ENCODE assay signal across 19 cellular contexts in genomic region chr10:124689911-124690498, GRCh38. TPM values are rescaled to one million over a fixed set of nuclear protein-coding genes. Genes with fewer than 3 reads are reported as not detected.
DNase-seq lines count a peak whose midpoint lies in the region; TF ChIP-seq lines count a peak whose summit lies in the region.
"Had no signal": no experiment of that assay in that cellular context is flagged by ENCODE, and none has a peak within 500 bp of the region (broad histone marks: within the 10 kb centered on the region; RNA-seq: fewer than 3 reads in every experiment).

No MANE protein-coding gene starts in this region.

- peak overlapping the region; percentile 47 for H3K27ac ChIP-seq in neutrophil
- H3K27ac ChIP-seq: WERI-Rb-1 had no signal

- no peaks in the 10 kb centered on the region for H3K9me3 Mint-ChIP-seq in activated T-helper 1 cell treated with anti-CD3 and anti-CD28 coated beads, Interleukin-12 subunit alpha, Interleukin-12 subunit beta, Interleukin-2, Interleukin-4 antibody, amounts not matched to agents 30 ng/mL and 10 ng/mL and 1 ng/mL, durations not matched to agents 14 hours and 24 hours and 36 hours
- H3K9me3 Mint-ChIP-seq: activated T-cell treated with anti-CD3 and anti-CD28 coated beads, Interleukin-2, amount 50 U/mL, for 4 hours had no signal

- H3K36me3 ChIP-seq in neutrophil = peaks cover 36% of the 10 kb centered on the region

- peak overlapping the region; percentile 19 for H3K4me3 Mint-ChIP-seq in activated T-helper 1 cell treated with anti-CD3 and anti-CD28 coated beads, Interleukin-12 subunit alpha, Interleukin-12 subunit beta, Interleukin-2, Interleukin-4 antibody, amounts not matched to agents 30 ng/mL and 10 ng/mL and 1 ng/mL, durations not matched to agents 14 hours and 24 hours and 36 hours
- H3K4me3 Mint-ChIP-seq: activated T-cell treated with anti-CD3 and anti-CD28 coated beads, Interleukin-2, amount 50 U/mL, for 4 hours had no signal

- H3K9me3 ChIP-seq in neutrophil = no peaks in the 10 kb centered on the region
- H3K9me3 ChIP-seq: left lung had no signal

- H3K27me3 ChIP-seq in neutrophil = no peaks in the 10 kb centered on the region
- H3K27me3 ChIP-seq: left lung had no signal

- no peak overlapping the region for H3K4me3 ChIP-seq in neutrophil (ENCODE audit: low read depth in 1 of 2, low read length in 1 of 2)
- H3K4me3 ChIP-seq: left lung had no signal

- peaks cover 46% of the 10 kb centered on the region for H3K36me3 Mint-ChIP-seq in activated T-helper 1 cell treated with anti-CD3 and anti-CD28 coated beads, Interleukin-12 subunit alpha, Interleukin-12 subunit beta, Interleukin-2, Interleukin-4 antibody, amounts not matched to agents 30 ng/mL and 10 ng/mL and 1 ng/mL, durations not matched to agents 14 hours and 24 hours and 36 hours (ENCODE audit: low read depth)

- TF ChIP-seq CTCF in neutrophil (IDR thresholded peaks at IDR 0.05) = no peak

- peaks cover 20 to 36% of the 10 kb centered on the region in 2 experiments for H3K4me1 ChIP-seq in neutrophil (ENCODE audit: control insufficient read depth in 1 of 2, insufficient read depth in 1 of 2, low read depth in 1 of 2, low read length in 1 of 2)

- peak overlapping the region; percentile 86 for H3K27ac Mint-ChIP-seq in activated T-helper 1 cell treated with anti-CD3 and anti-CD28 coated beads, Interleukin-12 subunit alpha, Interleukin-12 subunit beta, Interleukin-2, Interleukin-4 antibody, amounts not matched to agents 30 ng/mL and 10 ng/mL and 1 ng/mL, durations not matched to agents 14 hours and 24 hours and 36 hours

- no peaks in the 10 kb centered on the region for H3K27me3 Mint-ChIP-seq in activated T-helper 1 cell treated with anti-CD3 and anti-CD28 coated beads, Interleukin-12 subunit alpha, Interleukin-12 subunit beta, Interleukin-2, Interleukin-4 antibody, amounts not matched to agents 30 ng/mL and 10 ng/mL and 1 ng/mL, durations not matched to agents 14 hours and 24 hours and 36 hours (ENCODE audit: insufficient read depth)
- H3K27me3 Mint-ChIP-seq: progenitor cell of endocrine pancreas had no signal

- intact Hi-C loops in activated T-helper 1 cell treated with anti-CD3 and anti-CD28 coated beads, Interleukin-12 subunit alpha, Interleukin-12 subunit beta, Interleukin-2, Interleukin-4 antibody, amounts not matched to agents 30 ng/mL and 10 ng/mL and 1 ng/mL, durations not matched to agents 14 hours and 24 hours and 36 hours (cut with micrococcal nuclease) = loop anchor here (1.0 to 10.0 kb wide), 7 partner anchors 13 to 455 kb away; partner anchors contain the start of gene EEF1AKMT2
- intact Hi-C loops in posterior vena cava (cut with DNase I) = no loop called here

- peaks cover 80% of the 10 kb centered on the region for H3K4me1 Mint-ChIP-seq in activated T-helper 1 cell treated with anti-CD3 and anti-CD28 coated beads, Interleukin-12 subunit alpha, Interleukin-12 subunit beta, Interleukin-2, Interleukin-4 antibody, amounts not matched to agents 30 ng/mL and 10 ng/mL and 1 ng/mL, durations not matched to agents 14 hours and 24 hours and 36 hours (ENCODE audit: low read depth)

- DNase-seq in stimulated activated CD4-positive, alpha-beta T cell treated with anti-CD3 and anti-CD28 coated beads, Interleukin-15, amount 100 ng/mL, for 24 hours = peak; percentile 55
- no peak for DNase-seq in stimulated activated CD4-positive, alpha-beta T cell treated with anti-CD3 and anti-CD28 coated beads, Interleukin-4, amount 100 ng/mL, for 24 hours
- DNase-seq in activated T-helper 1 cell treated with anti-CD3 and anti-CD28 coated beads, Interleukin-12 subunit alpha, Interleukin-12 subunit beta, Interleukin-2, Interleukin-4 antibody, amounts not matched to agents 30 ng/mL and 10 ng/mL and 1 ng/mL, durations not matched to agents 14 hours and 24 hours and 36 hours (ENCODE audit: low spot score) = no peak
- no peak for DNase-seq in mesenteric fat pad (ENCODE audit: low spot score)
- no peak for DNase-seq in posterior vena cava (ENCODE audit: low spot score)
- DNase-seq in iPS-NIHi11 (ENCODE audit: low spot score) = no peak
- no peak for DNase-seq in activated effector memory CD4-positive, alpha-beta T cell treated with Interleukin-2 at 50 U/mL for 16 hours
- DNase-seq: activated T-cell treated with anti-CD3 and anti-CD28 coated beads, Interleukin-2, amount 50 U/mL, for 4 hours; AML-193; DMS153; GOT3; hypothalamus; left lung; NCI-H187 treated with DMSO at 0.1 percent for 48 hours; NCI-H510A; trophoblast cell; WERI-Rb-1 had no signal

RNA-seq across cellular contexts. Expression of gene FAM53B, which starts 54.2 kb away (rescaled TPM):
- total RNA-seq in activated T-helper 1 cell treated with anti-CD3 and anti-CD28 coated beads, Interleukin-12 subunit alpha, Interleukin-12 subunit beta, Interleukin-2, Interleukin-4 antibody, amounts not matched to agents 30 ng/mL and 10 ng/mL and 1 ng/mL, durations not matched to agents 14 hours and 24 hours and 36 hours = 31.8 and 32.7 TPM in 2 replicates
- total RNA-seq in mesenteric fat pad = 35.0 TPM
- 10 to 100 TPM; 15.6 to 21.4 TPM for total RNA-seq in posterior vena cava
